10 cellular contexts compared by ENCODE assay signal in the genomic region with DNA sequence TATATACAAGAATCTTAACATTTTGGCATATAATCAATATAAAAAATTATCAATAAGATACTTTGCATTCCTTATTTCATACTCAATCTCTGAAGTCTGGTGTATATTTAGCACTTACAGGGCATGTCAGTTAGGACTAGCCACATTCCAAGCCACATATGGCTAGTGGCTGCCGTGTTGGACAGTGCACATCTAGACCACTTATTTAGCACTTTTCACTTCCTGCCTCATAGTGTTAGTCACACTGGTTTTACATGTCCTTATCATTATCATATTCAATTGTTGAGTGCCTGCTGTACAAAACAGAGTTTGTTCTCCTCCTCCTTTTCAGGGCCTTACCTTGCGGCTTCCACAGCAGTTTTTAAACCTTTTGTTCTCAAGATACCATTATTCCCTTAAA. TPM values are rescaled to one million over a fixed set of nuclear protein-coding genes. Genes with fewer than 3 reads are reported as not detected.
DNase-seq lines count a peak whose midpoint lies in the region; ATAC-seq and TF ChIP-seq lines count a peak whose summit lies in the region.
"Had no signal": no experiment of that assay in that cellular context is flagged by ENCODE, and none has a peak within 500 bp of the region (broad histone marks: within the 10 kb centered on the region; RNA-seq: fewer than 3 reads in every experiment).

No MANE protein-coding gene starts in this region.

- TF ChIP-seq POLR2A in testis (IDR thresholded peaks at IDR 0.05), result no peak

- H3K4me1 Mint-ChIP-seq in activated CD4-positive, alpha-beta memory T cell treated with anti-CD3 and anti-CD28 coated beads for 36 hours (ENCODE audit: low read depth), result peaks cover 50% of the 10 kb centered on the region

- no peak overlapping the region for H3K27ac Mint-ChIP-seq in activated CD4-positive, alpha-beta memory T cell treated with anti-CD3 and anti-CD28 coated beads for 36 hours

- DNase-seq in CMK (ENCODE audit: low read depth) (peak; percentile 30), right cardiac atrium (no peak), NCI-H446 treated with DMSO at 0.1 percent for 48 hours (lab: John Stamatoyannopoulos, UW) (no peak), DMS 273 treated with DMSO at 0.1 percent for 48 hours (lab: John Stamatoyannopoulos, UW) (no peak), testis (no peak)
- peak; percentile 39 for DNase-seq in activated CD4-positive, alpha-beta memory T cell treated with anti-CD3 and anti-CD28 coated beads for 36 hours

- H3K9me3 ChIP-seq in HEK293 (ENCODE audit: control insufficient read depth, insufficient read depth, low read depth, low read length), result no peaks in the 10 kb centered on the region
- no peaks in the 10 kb centered on the region for H3K9me3 ChIP-seq in right cardiac atrium (ENCODE audit: control insufficient read depth, low read length)
- no peaks in the 10 kb centered on the region for H3K9me3 ChIP-seq in testis
- H3K9me3 ChIP-seq: SJCRH30 had no signal

- H3K9me3 Mint-ChIP-seq in activated CD4-positive, alpha-beta memory T cell treated with anti-CD3 and anti-CD28 coated beads for 36 hours, result no peaks in the 10 kb centered on the region
- H3K9me3 Mint-ChIP-seq: IgD-negative memory B cell had no signal

- 55% methylated on average over 2 of the region's 2 CpGs for WGBS in right cardiac atrium
- 78 to 84% methylated on average over 2 of the region's 2 CpGs for WGBS in testis, 2 donors

- no peaks in the 10 kb centered on the region for H3K4me1 ChIP-seq in HEK293 (ENCODE audit: control insufficient read depth, insufficient read depth, low read length)
- no peaks in the 10 kb centered on the region for H3K4me1 ChIP-seq in right cardiac atrium (ENCODE audit: control insufficient read depth, insufficient read depth, low read length)
- H3K4me1 ChIP-seq in testis, result no peaks in the 10 kb centered on the region
- H3K4me1 ChIP-seq: SJCRH30 had no signal

- intact Hi-C loops in activated CD4-positive, alpha-beta memory T cell treated with anti-CD3 and anti-CD28 coated beads for 36 hours (cut with micrococcal nuclease), result no loop called here
- intact Hi-C loops in right cardiac atrium (cut with DNase I) (loop anchor here in 3 of 4 donors (5.0 kb wide), 1 partner anchor 101 kb away; no protein-coding TSS in a partner anchor), testis (cut with DNase I; ENCODE audit: low total_unique reads) (no loop called here)

- H3K27ac ChIP-seq in HEK293 (ENCODE audit: extremely low read depth, low read depth, low read length) (no peak overlapping the region), right cardiac atrium (ENCODE audit: low read length) (no peak overlapping the region), testis (no peak overlapping the region)
- H3K27ac ChIP-seq: SJCRH30 had no signal

- CTCF ChIA-PET in HEK293 (lab: Yijun Ruan, JAX), result interaction anchor here (0.7 to 4.1 kb wide), 2 partner anchors 101 to 112 kb away, joined by 3 to 146 read pairs; no protein-coding TSS in a partner anchor
- CTCF ChIA-PET in activated CD4-positive, alpha-beta memory T cell treated with anti-CD3 and anti-CD28 coated beads for 36 hours (lab: Charles Lee), result interaction anchor here (4.0 kb wide), 1 partner anchor 101 kb away, joined by 412 read pairs; no protein-coding TSS in a partner anchor

- no peaks in the 10 kb centered on the region for H3K27me3 Mint-ChIP-seq in activated CD4-positive, alpha-beta memory T cell treated with anti-CD3 and anti-CD28 coated beads for 36 hours

- H3K36me3 ChIP-seq in HEK293 (ENCODE audit: control insufficient read depth in 2 of 2, insufficient read depth in 1 of 2, low read length in 2 of 2) (no peaks in the 10 kb centered on the region), testis (ENCODE audit: low read depth, missing control alignments) (no peaks in the 10 kb centered on the region)
- H3K36me3 ChIP-seq: SJCRH30 had no signal

- POLR2A ChIA-PET in HEK293 (lab: Yijun Ruan, JAX), result no interaction called here
- POLR2A ChIA-PET in activated CD4-positive, alpha-beta memory T cell treated with anti-CD3 and anti-CD28 coated beads for 36 hours (lab: Charles Lee), result no interaction called here

- ATAC-seq in right cardiac atrium (peak; percentile 66), HG02759 (IDR thresholded peaks at IDR 0.05; ENCODE audit: unreplicated experiment) (no peak)

- peaks cover 4% of the 10 kb centered on the region for H3K36me3 Mint-ChIP-seq in activated CD4-positive, alpha-beta memory T cell treated with anti-CD3 and anti-CD28 coated beads for 36 hours
- H3K36me3 Mint-ChIP-seq: IgD-negative memory B cell had no signal

- no peak overlapping the region for H3K4me3 Mint-ChIP-seq in activated CD4-positive, alpha-beta memory T cell treated with anti-CD3 and anti-CD28 coated beads for 36 hours

- TF ChIP-seq CTCF in HEK293 (tag by site-specific recombination; IDR thresholded peaks at IDR 0.05), result no peak
- TF ChIP-seq CTCF in testis (IDR thresholded peaks at IDR 0.05), result no peak

- no peak overlapping the region for H3K4me3 ChIP-seq in HEK293 (ENCODE audit: low read depth, low read length)
- no peak overlapping the region for H3K4me3 ChIP-seq in right cardiac atrium (ENCODE audit: low read length)
- no peak overlapping the region for H3K4me3 ChIP-seq in testis
- H3K4me3 ChIP-seq: SJCRH30 had no signal

- no peaks in the 10 kb centered on the region for H3K27me3 ChIP-seq in right cardiac atrium (ENCODE audit: control insufficient read depth, insufficient read depth)
- H3K27me3 ChIP-seq in testis, result no peaks in the 10 kb centered on the region

TF ChIP-seq in HEK293, 187 proteins besides CTCF, POLR2A, EP300 and RAD21:
- TF ChIP-seq REST (tag by site-specific recombination; IDR thresholded peaks at IDR 0.05), result peak; percentile 52; the same call in 1 of the 2 replicates
- TF ChIP-seq ZNF157 (tag by site-specific recombination; IDR thresholded peaks at IDR 0.05), result no peak
- TF ChIP-seq ZNF654 (tag by site-specific recombination; IDR thresholded peaks at IDR 0.05; ENCODE audit: low read depth), result no peak
- no peak for TF ChIP-seq ZNF473 (tag by site-specific recombination; IDR thresholded peaks at IDR 0.05)
- no peak for TF ChIP-seq ZNF292 (tag by site-specific recombination; IDR thresholded peaks at IDR 0.05; ENCODE audit: borderline replicate concordance, low read depth)
- TF ChIP-seq ZNF114 (tag by site-specific recombination; IDR thresholded peaks at IDR 0.05), result no peak
- TF ChIP-seq, protein P1, sequence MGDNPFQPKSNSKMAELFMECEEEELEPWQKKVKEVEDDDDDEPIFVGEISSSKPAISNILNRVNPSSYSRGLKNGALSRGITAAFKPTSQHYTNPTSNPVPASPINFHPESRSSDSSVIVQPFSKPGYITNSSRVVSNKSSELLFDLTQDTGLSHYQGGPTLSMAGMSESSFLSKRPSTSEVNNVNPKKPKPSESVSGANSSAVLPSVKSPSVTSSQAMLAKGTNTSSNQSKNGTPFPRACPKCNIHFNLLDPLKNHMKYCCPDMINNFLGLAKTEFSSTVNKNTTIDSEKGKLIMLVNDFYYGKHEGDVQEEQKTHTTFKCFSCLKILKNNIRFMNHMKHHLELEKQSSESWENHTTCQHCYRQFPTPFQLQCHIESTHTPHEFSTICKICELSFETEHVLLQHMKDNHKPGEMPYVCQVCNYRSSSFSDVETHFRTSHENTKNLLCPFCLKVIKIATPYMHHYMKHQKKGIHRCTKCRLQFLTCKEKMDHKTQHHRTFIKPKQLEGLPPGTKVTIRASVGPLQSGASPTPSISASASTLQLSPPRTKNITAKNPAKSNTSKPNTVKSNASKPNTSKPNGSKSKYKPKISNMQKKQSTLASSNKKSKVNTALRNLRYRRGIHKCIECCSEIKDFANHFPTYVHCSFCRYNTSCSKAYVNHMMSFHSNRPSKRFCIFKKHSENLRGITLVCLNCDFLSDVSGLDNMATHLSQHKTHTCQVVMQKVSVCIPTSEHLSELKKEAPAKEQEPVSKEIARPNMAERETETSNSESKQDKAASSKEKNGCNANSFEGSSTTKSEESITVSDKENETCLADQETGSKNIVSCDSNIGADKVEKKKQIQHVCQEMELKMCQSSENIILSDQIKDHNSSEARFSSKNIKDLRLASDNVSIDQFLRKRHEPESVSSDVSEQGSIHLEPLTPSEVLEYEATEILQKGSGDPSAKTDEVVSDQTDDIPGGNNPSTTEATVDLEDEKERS (tag by site-specific recombination; IDR thresholded peaks at IDR 0.05), result no peak
- no peak for TF ChIP-seq ZNF776 (tag by site-specific recombination; IDR thresholded peaks at IDR 0.05; ENCODE audit: borderline replicate concordance)
- TF ChIP-seq MEIS1 (CRISPR knock-in tag; IDR thresholded peaks at IDR 0.05; ENCODE audit: borderline replicate concordance), result no peak

RNA-seq across cellular contexts. Expression of gene STAT4, which starts 2.0 kb away (rescaled TPM):
- total RNA-seq in activated CD4-positive, alpha-beta memory T cell treated with anti-CD3 and anti-CD28 coated beads for 36 hours, result 10 to 100 TPM; 52.4 to 52.6 TPM
- total RNA-seq in right cardiac atrium (10 to 100 TPM in 3 of 4 donors, 1 to 10 TPM in 1; 7.0 to 27.0 (median 18.2) TPM), testis (10 to 100 TPM; 23.0 to 36.4 TPM)
- polyA plus RNA-seq in right cardiac atrium (13.0 TPM), testis (ENCODE audit: insufficient read depth, low read depth, low replicate concordance) (59.4 TPM)

Comparison
In these comparisons a context has a peak if more than half of its experiments do, and no peak if none do; other contexts are left out.
1. DNase-seq: peak in CMK (single experiment) and activated CD4-positive, alpha-beta memory T cell treated with anti-CD3 and anti-CD28 coated beads for 36 hours (single experiment); none in right cardiac atrium (0 of 3), NCI-H446 treated with DMSO at 0.1 percent for 48 hours (single experiment), DMS 273 treated with DMSO at 0.1 percent for 48 hours (single experiment) and testis (single experiment).
2. intact Hi-C loops: an anchor here in right cardiac atrium (5.0 kb wide); none called in activated CD4-positive, alpha-beta memory T cell treated with anti-CD3 and anti-CD28 coated beads for 36 hours and testis.